In genomic region chr7:151349507-151349853, GRCh38 we compare ENCODE assay signal across 9 cellular contexts. TPM values are rescaled to one million over a fixed set of nuclear protein-coding genes. Genes with fewer than 3 reads are reported as not detected.
A peak's percentile ranks its signal among the peaks of the same experiment; 100 is the strongest.
DNase-seq lines count a peak whose midpoint lies in the region; ATAC-seq and TF ChIP-seq lines count a peak whose summit lies in the region.
"Had no signal": no experiment of that assay in that cellular context is flagged by ENCODE, and none has a peak within 500 bp of the region (broad histone marks: within the 10 kb centered on the region; RNA-seq: fewer than 3 reads in every experiment).

No MANE protein-coding gene starts in this region.

- no peak for DNase-seq in WTC11 (ENCODE audit: low spot score)
- DNase-seq in naive thymus-derived CD4-positive, alpha-beta T cell = no peak
- DNase-seq in brain microvascular endothelial cell = no peak
- DNase-seq in cerebellum (ENCODE audit: low spot score) = no peak
- DNase-seq in NCI-H345 (lab: John Stamatoyannopoulos, UW) = no peak
- DNase-seq in SIG-M5 treated with dmso at 0.1 percent for 504 hours (lab: John Stamatoyannopoulos, UW; ENCODE audit: unreplicated experiment) = no peak
- DNase-seq: IMR-90 had no signal

- peak; percentile 53 for ATAC-seq in GM18867 (IDR thresholded peaks at IDR 0.05; ENCODE audit: unreplicated experiment)
- ATAC-seq in HG02763 (IDR thresholded peaks at IDR 0.05; ENCODE audit: unreplicated experiment) = peak; percentile 39
- ATAC-seq in WTC11 = no peak
- peak; percentile 48 for ATAC-seq in naive thymus-derived CD4-positive, alpha-beta T cell

- H3K4me3 Mint-ChIP-seq in WTC11 = no peak overlapping the region
- peak overlapping the region; percentile 70 to 98 (median 89) for H3K4me3 Mint-ChIP-seq in naive thymus-derived CD4-positive, alpha-beta T cell

- TF ChIP-seq CTCF in WTC11 (IDR thresholded peaks at IDR 0.05) (no peak), brain microvascular endothelial cell (IDR thresholded peaks at IDR 0.05; ENCODE audit: low read depth, low read length, missing control alignments) (no peak)

- peaks cover 28 to 35% of the 10 kb centered on the region in 2 donors for H3K4me1 ChIP-seq in naive thymus-derived CD4-positive, alpha-beta T cell (ENCODE audit: control insufficient read depth in 2 of 2, insufficient read depth in 2 of 2, low read length in 2 of 2)

- in situ Hi-C loops in brain microvascular endothelial cell (cut with HindIII; ENCODE audit: low pct_ligation_motif_present, low sequenced_read_pairs) = no loop called here

- peak overlapping the region; percentile 70 for H3K4me3 ChIP-seq in naive thymus-derived CD4-positive, alpha-beta T cell (ENCODE audit: low read length)
- H3K4me3 ChIP-seq in brain microvascular endothelial cell (ENCODE audit: low read depth, low read length) = no peak overlapping the region

- H3K27me3 Mint-ChIP-seq in WTC11 (ENCODE audit: low read depth) = no peaks in the 10 kb centered on the region
- no peaks in the 10 kb centered on the region for H3K27me3 Mint-ChIP-seq in naive thymus-derived CD4-positive, alpha-beta T cell

- no peaks in the 10 kb centered on the region for H3K9me3 ChIP-seq in naive thymus-derived CD4-positive, alpha-beta T cell (ENCODE audit: control insufficient read depth in 2 of 3, low read length in 3 of 3)

- no peaks in the 10 kb centered on the region for H3K4me1 Mint-ChIP-seq in WTC11
- H3K4me1 Mint-ChIP-seq in naive thymus-derived CD4-positive, alpha-beta T cell = peaks cover 21 to 75% (median 66%) of the 10 kb centered on the region in 7 donors

- no peaks in the 10 kb centered on the region for H3K9me3 Mint-ChIP-seq in WTC11
- H3K9me3 Mint-ChIP-seq in naive thymus-derived CD4-positive, alpha-beta T cell = no peaks in the 10 kb centered on the region

- peak overlapping the region; percentile 15; the same call in 1 of the 2 replicates for H3K27ac Mint-ChIP-seq in WTC11
- peak overlapping the region; percentile 97 to 100 (median 99) for H3K27ac Mint-ChIP-seq in naive thymus-derived CD4-positive, alpha-beta T cell

- no peaks in the 10 kb centered on the region for H3K27me3 ChIP-seq in naive thymus-derived CD4-positive, alpha-beta T cell (ENCODE audit: control insufficient read depth in 2 of 2, insufficient read depth in 2 of 2, low read length in 2 of 2)
- H3K27me3 ChIP-seq in brain microvascular endothelial cell (replicated peaks) = no peaks in the 10 kb centered on the region

- peak overlapping the region; percentile 89 for H3K27ac ChIP-seq in naive thymus-derived CD4-positive, alpha-beta T cell (ENCODE audit: low read depth, low read length)
- no peak overlapping the region for H3K27ac ChIP-seq in brain microvascular endothelial cell

- intact Hi-C loops in naive thymus-derived CD4-positive, alpha-beta T cell (cut with micrococcal nuclease) = loop anchor here in 1 of 2 donors (5.0 to 10.0 kb wide), 3 partner anchors 325 to 1328 kb away; partner anchors contain the start of genes ABCB8, ATG9B and XRCC2

- H3K36me3 ChIP-seq in naive thymus-derived CD4-positive, alpha-beta T cell (ENCODE audit: control insufficient read depth in 2 of 3, insufficient read depth in 3 of 3, low read length in 3 of 3) = peaks cover 9 to 32% (median 13%) of the 10 kb centered on the region in 3 experiments
- H3K36me3 ChIP-seq in brain microvascular endothelial cell (replicated peaks) = peaks cover 64% of the 10 kb centered on the region

- CTCF ChIA-PET in WTC11 (lab: Charles Lee) = interaction anchor here (3.4 to 5.8 kb wide), 2 partner anchors 33 to 39 kb away, joined by 41 to 71 read pairs; no protein-coding TSS in a partner anchor
- CTCF ChIA-PET in naive thymus-derived CD4-positive, alpha-beta T cell (lab: Charles Lee) = interaction anchor here (0.7 to 6.1 kb wide), 2 partner anchors 33 to 45 kb away, joined by 6 to 74 read pairs; no protein-coding TSS in a partner anchor

- POLR2A ChIA-PET in WTC11 (lab: Charles Lee) = no interaction called here
- POLR2A ChIA-PET in naive thymus-derived CD4-positive, alpha-beta T cell (lab: Charles Lee) = interaction anchor here (1.3 to 5.3 kb wide), 2 partner anchors 8 to 34 kb away, joined by 6 to 32 read pairs; partner anchors contain the start of gene NUB1

- H3K36me3 Mint-ChIP-seq in WTC11 = peaks cover 40% of the 10 kb centered on the region
- H3K36me3 Mint-ChIP-seq in naive thymus-derived CD4-positive, alpha-beta T cell = peaks cover 0 to 37% (median 29%) of the 10 kb centered on the region in 5 donors

TF ChIP-seq in WTC11, 78 proteins besides CTCF, POLR2A, EP300 and RAD21:
- TF ChIP-seq ERG (CRISPR knock-in tag; IDR thresholded peaks at IDR 0.05) (no peak), ELF4 (CRISPR knock-in tag; IDR thresholded peaks at IDR 0.05; ENCODE audit: low read depth) (no peak), KAT7 (CRISPR knock-in tag; IDR thresholded peaks at IDR 0.05; ENCODE audit: borderline replicate concordance) (no peak), NR2C2 (CRISPR knock-in tag; IDR thresholded peaks at IDR 0.05) (no peak), CDX4 (CRISPR knock-in tag; IDR thresholded peaks at IDR 0.05; ENCODE audit: borderline replicate concordance) (no peak), CREM (CRISPR knock-in tag; IDR thresholded peaks at IDR 0.05) (no peak)

RNA-seq across cellular contexts. Expression of gene NUB1, which starts 7.9 kb away (rescaled TPM):
- total RNA-seq in WTC11 (2021) (31.2 to 38.3 TPM (median 33.5 TPM) in 3 replicates), cerebellum (29.6 TPM)
- 100 to 1,000 TPM in 2 of 5 experiments, 10 to 100 TPM in 3; 75.1 to 116 (median 82.0) TPM for total RNA-seq in naive thymus-derived CD4-positive, alpha-beta T cell
- 10 to 100 TPM; 58.1 to 68.6 TPM for polyA plus RNA-seq in naive thymus-derived CD4-positive, alpha-beta T cell
